In genomic region chr4:15784959-15785634, GRCh38 we compare ENCODE assay signal across 11 cellular contexts. TPM values are rescaled to one million over a fixed set of nuclear protein-coding genes. Genes with fewer than 3 reads are reported as not detected.
DNase-seq lines count a peak whose midpoint lies in the region; ATAC-seq and TF ChIP-seq lines count a peak whose summit lies in the region.
"Had no signal": no experiment of that assay in that cellular context is flagged by ENCODE, and none has a peak within 500 bp of the region (broad histone marks: within the 10 kb centered on the region; RNA-seq: fewer than 3 reads in every experiment).

No MANE protein-coding gene starts in this region.

- H3K27ac ChIP-seq in dorsolateral prefrontal cortex, result no peak overlapping the region

- H3K27me3 ChIP-seq in dorsolateral prefrontal cortex, result peaks cover 0 to 16% (median 0%) of the 10 kb centered on the region in 45 donors

- H3K4me3 ChIP-seq in dorsolateral prefrontal cortex, result no peak overlapping the region

- intact Hi-C loops in dorsolateral prefrontal cortex (cut with DNase I), result loop anchor here in 1 of 2 donors (10.0 kb wide), 1 partner anchor 310 kb away; no protein-coding TSS in a partner anchor

- DNase-seq in RPMI8226 (peak; percentile 89), dorsolateral prefrontal cortex (no peak), NCI-H2081 (lab: John Stamatoyannopoulos, UW) (no peak)
- DNase-seq in stimulated activated CD4-positive, alpha-beta T cell treated with anti-CD3 and anti-CD28 coated beads, Interleukin-1b, Interleukin-23, amount 100 ng/mL, for 48 hours, result no peak
- DNase-seq in activated CD4-positive, alpha-beta T cell treated with anti-CD3 and anti-CD28 coated beads for 48 hours, result no peak
- DNase-seq: activated CD4-positive, alpha-beta T cell treated with anti-CD3 and anti-CD28 coated beads for 4 hours; CD4-positive, CD25-positive, alpha-beta regulatory T cell; PC-3 had no signal

- TF ChIP-seq CTCF in dorsolateral prefrontal cortex (IDR thresholded peaks at IDR 0.05 in 54 of 56, conservative IDR thresholded peaks at IDR 0.05 in 2 of 56; ENCODE audit: low read depth in 1 of 56, partially characterized antibody in 56 of 56), result no peak

- peak; percentile 85 for ATAC-seq in GM18511 (IDR thresholded peaks at IDR 0.05; ENCODE audit: unreplicated experiment)
- ATAC-seq in GM21360 (IDR thresholded peaks at IDR 0.05; ENCODE audit: unreplicated experiment), result peak; percentile 80
- ATAC-seq in HG03045 (IDR thresholded peaks at IDR 0.05; ENCODE audit: unreplicated experiment), result peak; percentile 81
- ATAC-seq: PC-3 had no signal

RNA-seq across cellular contexts. Expression of gene CD38, which starts 7.0 kb away (rescaled TPM):
- 10 to 100 TPM in 37 of 120 experiments, 1 to 10 TPM in 83; 1.1 to 23.5 (median 7.0) TPM for total RNA-seq in dorsolateral prefrontal cortex
- total RNA-seq: PC-3 had no signal
